In the genomic region with DNA sequence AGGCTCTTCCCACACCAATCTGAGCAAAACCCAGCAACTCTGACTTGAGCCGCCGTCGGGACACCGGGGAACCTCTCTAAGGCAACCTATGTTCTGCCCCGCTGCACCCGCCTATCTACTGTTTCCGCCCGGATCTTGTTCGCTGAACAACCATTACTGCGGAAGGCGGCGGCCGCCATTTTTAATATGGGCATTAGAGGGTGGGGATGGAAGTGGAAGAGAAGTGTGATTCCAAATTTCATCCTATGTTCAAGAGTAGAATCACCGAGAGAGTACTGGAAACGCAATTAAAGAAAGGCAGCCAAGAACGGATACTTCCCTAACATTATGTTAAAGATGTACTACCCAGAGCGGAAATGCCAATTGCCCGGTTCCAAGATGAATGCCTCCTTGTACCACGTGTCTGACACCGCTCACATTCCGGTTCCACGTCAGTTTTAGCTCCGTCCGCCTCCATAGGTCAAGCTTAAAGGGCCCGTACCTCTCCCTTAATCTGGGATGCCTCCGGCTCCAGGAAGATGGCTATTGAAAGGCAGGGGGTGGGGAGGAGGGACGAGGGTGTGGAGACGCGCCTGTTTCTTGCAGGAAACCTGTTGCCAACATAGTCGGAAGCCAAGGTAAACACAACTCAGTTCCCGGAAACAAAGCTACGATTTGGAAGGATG, we compare ENCODE assay signal across 8 cellular contexts. TPM values are rescaled to one million over a fixed set of nuclear protein-coding genes. Genes with fewer than 3 reads are reported as not detected.
DNase-seq lines count a peak whose midpoint lies in the region; ATAC-seq and TF ChIP-seq lines count a peak whose summit lies in the region.

Gene DPAGT1, minus strand, starts transcription at position 95 of the 665 bp plus-strand sequence. CDS start 198 bp downstream, outside the sequence.

- H2AFZ ChIP-seq in SU-DHL-6 (ENCODE audit: low read depth, low read length, severe bottlenecking), result peak within 1 kb of the TSS; percentile 65

- H3K27ac ChIP-seq in SU-DHL-6 (ENCODE audit: low read depth, low read length) (peak within 1 kb of the TSS; percentile 77), thymus (ENCODE audit: low read depth) (peak within 1 kb of the TSS; percentile 96)

- DNase-seq in NCI-H1105 treated with DMSO at 0.1 percent for 48 hours (lab: John Stamatoyannopoulos, UW), result peak; percentile 99
- peak; percentile 70 for DNase-seq in activated naive CD8-positive, alpha-beta T cell treated with anti-CD3 and anti-CD28 coated beads, Interleukin-2, amount 50 U/mL, for 16 hours (ENCODE audit: low read depth, low spot score)
- DNase-seq in Right ventricle myocardium inferior (ENCODE audit: missing footprints), result peak; percentile 94
- peak; percentile 93 for DNase-seq in osteocyte (ENCODE audit: extremely low spot score, unreplicated experiment)

- H3K9me3 Mint-ChIP-seq in osteocyte (ENCODE audit: unreplicated experiment), result no peaks in the 10 kb centered on the region

- H3K27ac Mint-ChIP-seq in osteocyte (ENCODE audit: unreplicated experiment), result peak within 1 kb of the TSS; percentile 100

- H3K27me3 ChIP-seq in SU-DHL-6 (ENCODE audit: low read length) (no peaks in the 10 kb centered on the region), thymus (ENCODE audit: control insufficient read depth, insufficient read depth) (no peaks in the 10 kb centered on the region)

- H3K9me3 ChIP-seq in SU-DHL-6 (ENCODE audit: insufficient read depth, low read length) (no peaks in the 10 kb centered on the region), thymus (ENCODE audit: control insufficient read depth) (no peaks in the 10 kb centered on the region)

- H3K36me3 ChIP-seq in SU-DHL-6 (ENCODE audit: low read length) (peaks cover 7% of the 10 kb centered on the region), thymus (ENCODE audit: control insufficient read depth, insufficient read depth) (peaks cover 8% of the 10 kb centered on the region)

- H3K4me3 Mint-ChIP-seq in osteocyte (ENCODE audit: unreplicated experiment), result peak within 1 kb of the TSS; percentile 97

- peaks cover 14% of the 10 kb centered on the region for H3K4me1 ChIP-seq in thymus (ENCODE audit: control insufficient read depth, insufficient read depth, low read length)

- TF ChIP-seq CTCF in SU-DHL-6 (IDR thresholded peaks at IDR 0.05; ENCODE audit: insufficient read depth, low read length, poor library complexity, severe bottlenecking) (no peak), osteocyte (IDR thresholded peaks at IDR 0.05) (no peak)

- peaks cover 16% of the 10 kb centered on the region for H3K79me2 ChIP-seq in SU-DHL-6 (ENCODE audit: insufficient read depth, low read length)

- H3K4me3 ChIP-seq in GM08714 (ENCODE audit: low read length), result peak within 1 kb of the TSS; percentile 70
- H3K4me3 ChIP-seq in SU-DHL-6 (ENCODE audit: insufficient read depth, low read length, poor library complexity, severe bottlenecking), result peak within 1 kb of the TSS; percentile 72
- H3K4me3 ChIP-seq in thymus (ENCODE audit: low read length), result peak within 1 kb of the TSS; percentile 58

- peaks cover 29% of the 10 kb centered on the region for H3F3A ChIP-seq in SU-DHL-6 (ENCODE audit: insufficient read depth)

- peaks cover 14% of the 10 kb centered on the region for H3K36me3 Mint-ChIP-seq in osteocyte (ENCODE audit: unreplicated experiment)

- ATAC-seq in HG02642 (IDR thresholded peaks at IDR 0.05; ENCODE audit: poor library complexity, unreplicated experiment) (peak; percentile 81), Right ventricle myocardium inferior (peak; percentile 97)

- H3K9me2 ChIP-seq in SU-DHL-6 (replicated peaks; ENCODE audit: insufficient read depth, low read length), result no peaks in the 10 kb centered on the region

- under 1% methylated on average over 32 of the region's 32 CpGs for WGBS in thymus

- H4K20me1 ChIP-seq in SU-DHL-6 (ENCODE audit: low read depth, low read length), result no peaks in the 10 kb centered on the region

- H3K4me1 Mint-ChIP-seq in osteocyte (ENCODE audit: unreplicated experiment), result peaks cover 39% of the 10 kb centered on the region

- intact Hi-C loops in Right ventricle myocardium inferior (cut with DNase I), result loop anchor here (2.0 to 5.0 kb wide), 2 partner anchors 71 to 175 kb away; partner anchors contain the start of genes BCL9L and SLC37A4

- peak within 1 kb of the TSS; percentile 83 for H3K4me2 ChIP-seq in SU-DHL-6 (ENCODE audit: low read depth, low read length, poor library complexity, severe bottlenecking)

- no peaks in the 10 kb centered on the region for H3K27me3 Mint-ChIP-seq in osteocyte (ENCODE audit: unreplicated experiment)

- H3K9ac ChIP-seq in SU-DHL-6 (ENCODE audit: low read length), result peak within 1 kb of the TSS; percentile 93

RNA-seq across cellular contexts. Expression of gene DPAGT1, which starts in this region (rescaled TPM):
- total RNA-seq in Right ventricle myocardium inferior (21.1 TPM), osteocyte (44.4 and 45.2 TPM in 2 replicates)
- 22.4 TPM for polyA plus RNA-seq in thymus

Comparison
In these comparisons a context has a peak if more than half of its experiments do, and no peak if none do; other contexts are left out.
1. Peak in every context shown above with its lines: DNase-seq, ATAC-seq, H3K4me3 ChIP-seq and H3K27ac ChIP-seq.